In the genomic region with DNA sequence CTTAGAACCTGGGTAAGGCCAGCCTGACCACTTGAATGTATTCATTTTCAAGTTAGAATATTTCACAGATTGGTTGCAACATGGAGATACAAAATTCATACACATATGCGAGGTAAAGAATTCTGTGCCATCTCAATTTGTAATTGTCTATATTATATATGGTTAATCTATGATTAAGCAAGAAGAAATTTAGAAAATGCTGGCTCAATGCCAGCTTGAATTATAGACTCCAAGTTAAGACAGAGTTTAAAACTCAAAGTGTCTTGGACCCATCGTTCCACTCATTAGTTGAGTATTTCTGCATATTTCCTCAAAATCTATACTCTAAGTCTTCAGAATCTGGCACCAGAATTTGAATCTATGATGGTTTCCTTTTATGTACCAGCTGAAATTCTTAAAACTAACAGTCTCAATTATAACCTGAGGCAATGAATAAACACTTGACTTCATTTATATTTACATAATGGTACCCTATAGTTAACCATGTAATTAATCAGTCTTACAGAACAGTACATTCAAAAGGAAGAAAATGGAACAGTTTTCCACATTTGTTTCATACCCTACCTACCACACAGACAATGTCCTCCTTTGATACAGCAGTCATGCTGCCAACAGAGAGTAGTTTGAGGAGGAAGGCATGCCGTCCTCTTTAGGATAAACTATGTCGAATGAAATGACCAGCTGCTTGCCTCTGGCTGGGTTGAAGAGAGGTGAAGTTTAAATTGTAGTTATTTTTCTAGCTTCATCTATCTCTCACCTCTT, we compare ENCODE assay signal across 16 cellular contexts.
A peak's percentile ranks its signal among the peaks of the same experiment; 100 is the strongest.
DNase-seq lines count a peak whose midpoint lies in the region; ATAC-seq and TF ChIP-seq lines count a peak whose summit lies in the region.
"Had no signal": no experiment of that assay in that cellular context is flagged by ENCODE, and none has a peak within 500 bp of the region (broad histone marks: within the 10 kb centered on the region; RNA-seq: fewer than 3 reads in every experiment).

No MANE protein-coding gene starts in this region.

- H3K36me3 Mint-ChIP-seq in T-cell = no peaks in the 10 kb centered on the region
- H3K36me3 Mint-ChIP-seq: CD8-positive, alpha-beta T cell had no signal

- POLR2A ChIA-PET in PC-3 (lab: Charles Lee; ENCODE audit: unreplicated experiment) (no interaction called here), T-cell (lab: Charles Lee) (no interaction called here)

- H3K4me3 ChIP-seq in PC-3 (ENCODE audit: low read length) (no peak overlapping the region), psoas muscle (no peak overlapping the region)

- H3K27me3 Mint-ChIP-seq in T-cell = no peaks in the 10 kb centered on the region

- no peak overlapping the region for H3K4me3 Mint-ChIP-seq in T-cell
- H3K4me3 Mint-ChIP-seq: CD8-positive, alpha-beta T cell; HFFc6 had no signal

- H3K9me3 Mint-ChIP-seq in T-cell = no peaks in the 10 kb centered on the region
- H3K9me3 Mint-ChIP-seq: CD8-positive, alpha-beta T cell; HFFc6 had no signal

- H3K27ac ChIP-seq in PC-3 (ENCODE audit: low read length) = peak overlapping the region; percentile 98
- no peak overlapping the region for H3K27ac ChIP-seq in psoas muscle

- BruUV-seq in PC-3 (replicated peaks; lab: Mats Ljungman, UMichigan) = no TSS peak

- WGBS in psoas muscle, 3 donors = 63 to 64% (median 63%) methylated on average over 4 of the region's 4 CpGs

- no peaks in the 10 kb centered on the region for H3K27me3 ChIP-seq in PC-3 (ENCODE audit: low read length)
- no peaks in the 10 kb centered on the region for H3K27me3 ChIP-seq in psoas muscle (ENCODE audit: insufficient read depth in 3 of 3, low read length in 2 of 3)

- CTCF ChIA-PET in PC-3 (lab: Charles Lee) = interaction anchor here (1.2 kb wide), 1 partner anchor 480 kb away, joined by 3 read pairs; no protein-coding TSS in a partner anchor
- CTCF ChIA-PET in T-cell (lab: Charles Lee) = no interaction called here

- no peaks in the 10 kb centered on the region for H3F3A ChIP-seq in PC-3 (ENCODE audit: low read length, unreplicated experiment)

- 0 out of 2 replicates have a peak overlapping the region, but pooled peaks have one; percentile 4 for H3K9ac ChIP-seq in PC-3 (ENCODE audit: low read length)

- peak overlapping the region; percentile 80 for H3K4me2 ChIP-seq in PC-3 (ENCODE audit: low read length)

- intact Hi-C loops in PC-3 (cut with micrococcal nuclease) (no loop called here), psoas muscle (cut with DNase I) (no loop called here)

- H3K4me1 ChIP-seq in PC-3 (ENCODE audit: insufficient read depth, low read length) = peaks cover 66% of the 10 kb centered on the region
- no peaks in the 10 kb centered on the region for H3K4me1 ChIP-seq in psoas muscle

- no peak for TF ChIP-seq CTCF in PC-3 (conservative IDR thresholded peaks at IDR 0.05; ENCODE audit: low read depth, low read length)
- no peak for TF ChIP-seq CTCF in psoas muscle (IDR thresholded peaks at IDR 0.05)

- no peaks in the 10 kb centered on the region for H3K79me2 ChIP-seq in PC-3 (ENCODE audit: low read length)

- H3K4me1 Mint-ChIP-seq in T-cell = no peaks in the 10 kb centered on the region

- ATAC-seq in PC-3 (no peak), T-cell (replicated peaks in 1 of 4) (no peak), psoas muscle (no peak)
- ATAC-seq: CD8-positive, alpha-beta T cell; HepG2 had no signal

- H3K9me2 ChIP-seq in PC-3 (replicated peaks; ENCODE audit: low read length) = no peaks in the 10 kb centered on the region

- H2AFZ ChIP-seq in PC-3 (ENCODE audit: low read length) = no peak overlapping the region

- no peak overlapping the region for H3K27ac Mint-ChIP-seq in T-cell
- H3K27ac Mint-ChIP-seq: CD8-positive, alpha-beta T cell; HFFc6 had no signal

- no peaks in the 10 kb centered on the region for H4K20me1 ChIP-seq in PC-3 (ENCODE audit: low read length)

- no peaks in the 10 kb centered on the region for H3K9me3 ChIP-seq in PC-3 (ENCODE audit: low read length)
- H3K9me3 ChIP-seq in psoas muscle = no peaks in the 10 kb centered on the region

- DNase-seq in EL (peak; percentile 29), NCI-H1417 treated with DMSO at 0.1 percent for 48 hours (lab: John Stamatoyannopoulos, UW) (peak; percentile 58), PC-3 (peak; percentile 77), foreskin melanocyte (peak; percentile 75), T-cell (no peak), psoas muscle (no peak)
- DNase-seq in activated naive CD4-positive, alpha-beta T cell (lab: John Stamatoyannopoulos, UW) = no peak
- no peak for DNase-seq in activated CD8-positive, alpha-beta memory T cell treated with anti-CD3 and anti-CD28 coated beads, Interleukin-2, amount 50 U/mL, for 48 hours
- DNase-seq: CD8-positive, alpha-beta T cell; HFFc6; Kasumi-1; NCI-H1694 treated with DMSO at 0.1 percent for 48 hours; NCI-H2171; NCI-H510A; Right ventricle myocardium superior had no signal

- H3K36me3 ChIP-seq in PC-3 (ENCODE audit: low read depth, low read length) (no peaks in the 10 kb centered on the region), psoas muscle (ENCODE audit: insufficient read depth in 1 of 2, low read depth in 1 of 2) (no peaks in the 10 kb centered on the region)

Comparison
In these comparisons a context has a peak if more than half of its experiments do, and no peak if none do; other contexts are left out.
1. DNase-seq: peak in EL (single experiment), NCI-H1417 treated with DMSO at 0.1 percent for 48 hours (single experiment), PC-3 (single experiment) and foreskin melanocyte (single experiment); none in T-cell (0 of 34), activated naive CD4-positive, alpha-beta T cell (0 of 4), activated CD8-positive, alpha-beta memory T cell treated with anti-CD3 and anti-CD28 coated beads, Interleukin-2, amount 50 U/mL, for 48 hours (single experiment) and psoas muscle (0 of 2).